Comparison of ENCODE assay signal across 1 cellular context in the genomic region with DNA sequence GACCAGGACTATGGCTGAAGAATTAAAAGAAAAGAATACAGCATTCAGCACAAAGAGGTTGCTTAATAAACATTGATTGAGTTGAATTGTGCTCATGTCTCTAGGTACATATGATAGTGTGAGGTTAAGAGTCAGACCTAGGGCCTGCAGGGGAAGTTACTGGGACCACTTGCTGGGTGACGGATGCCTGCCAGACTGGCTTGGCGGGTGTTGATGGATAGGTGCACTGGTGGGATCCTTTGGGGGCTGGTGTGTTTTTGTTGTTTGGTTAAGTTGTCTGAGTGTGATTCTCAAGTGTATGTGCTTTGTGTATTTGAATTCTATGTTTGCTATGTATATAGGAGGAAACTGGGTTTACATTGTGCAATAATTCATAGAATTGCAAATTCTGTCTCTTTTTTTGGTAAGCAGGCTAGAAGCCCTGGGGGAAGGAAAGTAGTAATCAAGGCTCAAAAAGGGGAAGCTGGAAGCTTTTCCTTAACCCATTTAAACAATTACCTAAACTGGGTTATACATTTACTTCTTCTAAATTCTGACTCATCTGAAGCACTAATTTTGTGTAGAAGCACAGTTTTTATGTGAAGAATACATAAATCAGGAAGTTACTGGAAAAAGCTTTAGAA.
A peak's percentile ranks its signal among the peaks of the same experiment; 100 is the strongest.
TF ChIP-seq lines count a peak whose summit lies in the region.

No MANE protein-coding gene starts in this region.

TF ChIP-seq in GM12878, 131 proteins besides CTCF, POLR2A, EP300 and RAD21:
- no peak for TF ChIP-seq CEBPB (IDR thresholded peaks at IDR 0.05; ENCODE audit: borderline replicate concordance in 1 of 2, low read depth in 2 of 2, low read length in 2 of 2)
- TF ChIP-seq, protein P1, sequence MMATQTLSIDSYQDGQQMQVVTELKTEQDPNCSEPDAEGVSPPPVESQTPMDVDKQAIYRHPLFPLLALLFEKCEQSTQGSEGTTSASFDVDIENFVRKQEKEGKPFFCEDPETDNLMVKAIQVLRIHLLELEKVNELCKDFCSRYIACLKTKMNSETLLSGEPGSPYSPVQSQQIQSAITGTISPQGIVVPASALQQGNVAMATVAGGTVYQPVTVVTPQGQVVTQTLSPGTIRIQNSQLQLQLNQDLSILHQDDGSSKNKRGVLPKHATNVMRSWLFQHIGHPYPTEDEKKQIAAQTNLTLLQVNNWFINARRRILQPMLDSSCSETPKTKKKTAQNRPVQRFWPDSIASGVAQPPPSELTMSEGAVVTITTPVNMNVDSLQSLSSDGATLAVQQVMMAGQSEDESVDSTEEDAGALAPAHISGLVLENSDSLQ (IDR thresholded peaks at IDR 0.05): peak; percentile 20; the same call in 1 of the 2 replicates
- peak; percentile 27 for TF ChIP-seq MTA2 (IDR thresholded peaks at IDR 0.05; ENCODE audit: low read depth)
- peak; percentile 31; the same call in 1 of the 2 replicates for TF ChIP-seq IKZF1 (conservative IDR thresholded peaks at IDR 0.05)
- 0 out of 2 replicates have a peak, but pooled peaks have one; percentile 19 for TF ChIP-seq HDGF (IDR thresholded peaks at IDR 0.05)
- peak; percentile 15; the same call in 1 of the 2 replicates for TF ChIP-seq SPI1 (IDR thresholded peaks at IDR 0.05; ENCODE audit: borderline replicate concordance, insufficient read depth, low read depth, low read length)
